8 cellular contexts compared by ENCODE assay signal in genomic region chr6:15441215-15441868, GRCh38.
A peak's percentile ranks its signal among the peaks of the same experiment; 100 is the strongest.
DNase-seq lines count a peak whose midpoint lies in the region; ATAC-seq and TF ChIP-seq lines count a peak whose summit lies in the region.

No MANE protein-coding gene starts in this region.

- no peak for TF ChIP-seq EP300 in Ishikawa (IDR thresholded peaks at IDR 0.05; ENCODE audit: borderline replicate concordance)

- peaks cover 35% of the 10 kb centered on the region for H3K4me1 ChIP-seq in body of pancreas

- no peak overlapping the region for H3K4me3 ChIP-seq in body of pancreas

- no peaks in the 10 kb centered on the region for H3K36me3 ChIP-seq in body of pancreas (replicated peaks in 1 of 2; ENCODE audit: insufficient read depth in 1 of 2, low read depth in 2 of 2)

- H3K27ac ChIP-seq in body of pancreas: no peak overlapping the region

- no peaks in the 10 kb centered on the region for H3K9me3 ChIP-seq in body of pancreas

- peak; percentile 51 to 77 (median 72) for TF ChIP-seq CTCF in body of pancreas (IDR thresholded peaks at IDR 0.05)

- TF ChIP-seq RAD21 in Ishikawa (IDR thresholded peaks at IDR 0.05; ENCODE audit: low read depth): peak; percentile 73

- intact Hi-C loops in body of pancreas (cut with DNase I): no loop called here

- TF ChIP-seq POLR2A in body of pancreas (IDR thresholded peaks at IDR 0.05): no peak

- 65 to 70% methylated on average over 7 of the region's 7 CpGs for WGBS in body of pancreas, 2 donors

- DNase-seq in ELR (ENCODE audit: low read depth) (peak; percentile 83), RPMI7951 (ENCODE audit: low read depth) (peak; percentile 78), body of pancreas (peak; percentile 33 to 56 (median 44)), inferior parietal cortex (ENCODE audit: extremely low spot score) (peak; percentile 79)
- peak; percentile 10 for DNase-seq in stimulated activated CD4-positive, alpha-beta T cell treated with anti-CD3 and anti-CD28 coated beads, Interleukin-4, amount 100 ng/mL, for 1 hour

- H3K27me3 ChIP-seq in body of pancreas: no peaks in the 10 kb centered on the region

- peak; percentile 56 for ATAC-seq in body of pancreas
- ATAC-seq in GM21526 (IDR thresholded peaks at IDR 0.05; ENCODE audit: low FRiP score, unreplicated experiment): no peak
- no peak for ATAC-seq in GM18907 (IDR thresholded peaks at IDR 0.05; ENCODE audit: unreplicated experiment)

TF ChIP-seq in Ishikawa, 13 proteins besides CTCF, POLR2A, EP300 and RAD21:
- TF ChIP-seq FOXM1 (IDR thresholded peaks at IDR 0.05; ENCODE audit: borderline replicate concordance, low read depth): no peak
- no peak for TF ChIP-seq EGR1 (IDR thresholded peaks at IDR 0.05)
- TF ChIP-seq CEBPB (IDR thresholded peaks at IDR 0.05): no peak
- no peak for TF ChIP-seq TEAD4 (IDR thresholded peaks at IDR 0.05)
- TF ChIP-seq TCF12 (IDR thresholded peaks at IDR 0.05; ENCODE audit: low read depth): no peak
- TF ChIP-seq CREB1 (IDR thresholded peaks at IDR 0.05; ENCODE audit: low read depth): no peak
- TF ChIP-seq TAF1 (IDR thresholded peaks at IDR 0.05; ENCODE audit: low read depth): no peak
- no peak for TF ChIP-seq USF1 (IDR thresholded peaks at IDR 0.05)
- no peak for TF ChIP-seq ZBTB7A (IDR thresholded peaks at IDR 0.05; ENCODE audit: low read depth)
- TF ChIP-seq MAX (IDR thresholded peaks at IDR 0.05): no peak
- TF ChIP-seq NFIC (IDR thresholded peaks at IDR 0.05): no peak
- no peak for TF ChIP-seq YY1 (IDR thresholded peaks at IDR 0.05; ENCODE audit: low read depth)
- TF ChIP-seq REST (IDR thresholded peaks at IDR 0.05; ENCODE audit: low read depth): no peak

Comparison
In these comparisons a context has a peak if more than half of its experiments do, and no peak if none do; other contexts are left out.
1. DNase-seq: peak in every context shown above with its lines; median percentile 83 in ELR; 79 in inferior parietal cortex; 78 in RPMI7951; 44 in body of pancreas; 10 in stimulated activated CD4-positive, alpha-beta T cell treated with anti-CD3 and anti-CD28 coated beads, Interleukin-4, amount 100 ng/mL, for 1 hour.